Comparison of ENCODE assay signal across 1 cellular context in the genomic region with DNA sequence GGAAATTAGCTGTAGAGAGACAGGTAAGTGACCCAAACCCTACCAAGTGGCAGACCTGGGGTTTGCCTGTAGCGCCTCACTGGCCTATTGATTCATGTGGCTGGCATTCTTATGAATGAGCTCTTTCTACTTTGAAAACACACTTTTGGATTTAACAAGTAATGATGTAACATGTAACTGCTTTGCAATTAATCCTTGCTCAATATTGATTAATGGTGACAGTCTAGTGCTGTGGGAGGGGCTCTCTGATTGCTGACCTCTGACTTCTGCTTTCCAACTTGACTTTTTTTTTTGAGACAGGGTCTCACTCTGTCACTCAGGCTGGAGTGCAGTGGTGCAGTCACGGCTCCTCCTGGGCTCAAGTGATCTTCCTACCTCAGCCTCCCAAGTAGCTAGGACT.
TF ChIP-seq lines count a peak whose summit lies in the region.

No MANE protein-coding gene starts in this region.

TF ChIP-seq in IMR-90, 13 proteins besides CTCF, POLR2A, EP300 and RAD21 (continued from another document):
- no peak for TF ChIP-seq SMC3 (IDR thresholded peaks at IDR 0.05; ENCODE audit: low read depth, low read length)
- TF ChIP-seq MAZ (IDR thresholded peaks at IDR 0.05; ENCODE audit: borderline replicate concordance, low read depth, low read length): no peak
- TF ChIP-seq ELK1 (IDR thresholded peaks at IDR 0.05; ENCODE audit: borderline replicate concordance, low read depth, low read length): no peak
- no peak for TF ChIP-seq USF2 (IDR thresholded peaks at IDR 0.05; ENCODE audit: low read depth, low read length)
- no peak for TF ChIP-seq FOS (IDR thresholded peaks at IDR 0.05; ENCODE audit: low read depth, low read length)
- no peak for TF ChIP-seq NFE2L2 (IDR thresholded peaks at IDR 0.05; ENCODE audit: low read depth, low read length)
- TF ChIP-seq BHLHE40 (IDR thresholded peaks at IDR 0.05; ENCODE audit: low read depth, low read length): no peak
